20 cellular contexts compared by ENCODE assay signal in the genomic region with DNA sequence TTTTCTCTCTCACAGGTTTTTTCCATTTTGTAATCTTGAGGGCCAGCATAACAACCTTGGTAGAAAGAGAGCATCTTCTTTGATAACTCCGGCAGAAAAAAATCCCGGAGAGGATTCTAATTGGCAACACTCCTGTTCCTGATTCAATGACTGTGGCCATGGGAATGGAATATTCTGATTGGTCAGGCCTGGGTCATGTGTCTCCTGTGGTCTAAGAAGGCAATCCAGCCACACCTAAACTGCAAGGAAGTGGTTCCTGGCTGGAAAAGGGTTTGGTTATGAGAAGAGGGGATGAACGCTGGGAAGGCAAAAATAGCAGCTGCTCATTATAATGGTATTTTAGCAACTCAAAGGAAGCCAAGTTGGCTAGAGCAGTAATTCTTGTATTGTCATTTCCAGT. TPM values are rescaled to one million over a fixed set of nuclear protein-coding genes. Genes with fewer than 3 reads are reported as not detected.
DNase-seq lines count a peak whose midpoint lies in the region; ATAC-seq and TF ChIP-seq lines count a peak whose summit lies in the region.
"Had no signal": no experiment of that assay in that cellular context is flagged by ENCODE, and none has a peak within 500 bp of the region (broad histone marks: within the 10 kb centered on the region; RNA-seq: fewer than 3 reads in every experiment).

No MANE protein-coding gene starts in this region.

- no peak overlapping the region for H3K4me3 ChIP-seq in SJCRH30
- no peak overlapping the region for H3K4me3 ChIP-seq in osteoblast (ENCODE audit: insufficient read depth, low read length)
- H3K4me3 ChIP-seq: BLaER1 treated with 17β-estradiol and CSF1 and Interleukin-3, amounts not matched to agents 10 nM and 100 nM; ovary; PC-9 had no signal

- ATAC-seq in GM18517 (IDR thresholded peaks at IDR 0.05; ENCODE audit: unreplicated experiment) (no peak), GM19035 (IDR thresholded peaks at IDR 0.05; ENCODE audit: unreplicated experiment) (no peak)
- ATAC-seq: HCT116 had no signal

- peak overlapping the region; percentile 20 for H3K4me2 ChIP-seq in osteoblast (ENCODE audit: insufficient read depth, low read length)
- H3K4me2 ChIP-seq: BLaER1 treated with 17β-estradiol and CSF1 and Interleukin-3, amounts not matched to agents 10 nM and 100 nM; PC-9 had no signal

- H3K79me2 ChIP-seq in osteoblast (ENCODE audit: insufficient read depth, low read length) = no peaks in the 10 kb centered on the region

- H4K20me1 ChIP-seq in osteoblast (ENCODE audit: insufficient read depth, low read length) = no peaks in the 10 kb centered on the region
- H4K20me1 ChIP-seq: BLaER1 treated with 17β-estradiol and CSF1 and Interleukin-3, amounts not matched to agents 10 nM and 100 nM had no signal

- no peak for TF ChIP-seq CTCF in osteoblast (IDR thresholded peaks at IDR 0.05; ENCODE audit: extremely low read depth, low read depth, low read length)

- DNase-seq in GM04504 (ENCODE audit: low read depth) (peak; percentile 47), SJCRH30 (peak; percentile 15 to 26), fibroblast of peridontal ligament (ENCODE audit: extremely low read depth) (peak; percentile 82), osteoblast (ENCODE audit: insufficient read length, low spot score, missing footprints) (peak; percentile 84), NK-92 (lab: John Stamatoyannopoulos, UW; ENCODE audit: unreplicated experiment) (no peak), COR-L47 (lab: John Stamatoyannopoulos, UW) (no peak)
- DNase-seq: DMS153; effector CD8-positive, alpha-beta T cell; Kasumi-1; kidney; NCI-H1694 treated with DMSO at 0.1 percent for 48 hours; NCI-H524 treated with DMSO at 0.1 percent for 48 hours; ovary; PC-9; stimulated activated CD4-positive, alpha-beta T cell treated with anti-CD3 and anti-CD28 coated beads, Interleukin-12 subunit alpha, Interleukin-12 subunit beta, amount 100 ng/mL, for 4 hours; WERI-Rb-1 had no signal

- no peaks in the 10 kb centered on the region for H3K9me3 ChIP-seq in SJCRH30 (replicated peaks)
- no peaks in the 10 kb centered on the region for H3K9me3 ChIP-seq in osteoblast (ENCODE audit: low read depth, low read length)
- H3K9me3 ChIP-seq: BLaER1 treated with 17β-estradiol and CSF1 and Interleukin-3, amounts not matched to agents 10 nM and 100 nM; ovary had no signal

- H3K27me3 ChIP-seq in SJCRH30 = no peaks in the 10 kb centered on the region
- no peaks in the 10 kb centered on the region for H3K27me3 ChIP-seq in osteoblast (ENCODE audit: insufficient read depth, low read length)
- H3K27me3 ChIP-seq: BLaER1 treated with 17β-estradiol and CSF1 and Interleukin-3, amounts not matched to agents 10 nM and 100 nM; ovary had no signal

- no peak overlapping the region for H3K27ac ChIP-seq in SJCRH30
- peak overlapping the region; percentile 57 for H3K27ac ChIP-seq in osteoblast (ENCODE audit: low read depth, low read length)
- H3K27ac ChIP-seq: BLaER1 treated with 17β-estradiol and CSF1 and Interleukin-3, amounts not matched to agents 10 nM and 100 nM; ovary; PC-9; WERI-Rb-1 had no signal

- H3K4me1 ChIP-seq in SJCRH30 (no peaks in the 10 kb centered on the region), osteoblast (ENCODE audit: insufficient read depth, low read length) (peaks cover 5% of the 10 kb centered on the region)
- H3K4me1 ChIP-seq: BLaER1 treated with 17β-estradiol and CSF1 and Interleukin-3, amounts not matched to agents 10 nM and 100 nM had no signal

- peak overlapping the region; percentile 49 for H2AFZ ChIP-seq in osteoblast (ENCODE audit: low read length)
- H2AFZ ChIP-seq: PC-9 had no signal

- H3K36me3 ChIP-seq in SJCRH30 (0 out of 2 replicates have a peak, but pooled peaks cover 3% of the 10 kb centered on the region), osteoblast (ENCODE audit: insufficient read depth, low read length) (no peaks in the 10 kb centered on the region)
- H3K36me3 ChIP-seq: BLaER1 treated with 17β-estradiol and CSF1 and Interleukin-3, amounts not matched to agents 10 nM and 100 nM; ovary; WERI-Rb-1 had no signal

RNA-seq across cellular contexts. Expression of a gene that starts 24.8 kb away (rescaled TPM):
- total RNA-seq in SJCRH30 (2014; rRNA removed; shearing (Covaris generic)) = 153 and 197 TPM in 2 replicates
- 148 and 152 TPM in 2 replicates for total RNA-seq in osteoblast

Comparison
In these comparisons a context has a peak if more than half of its experiments do, and no peak if none do; other contexts are left out.
1. DNase-seq: peak in GM04504 (single experiment), SJCRH30 (2 of 2), fibroblast of peridontal ligament (single experiment) and osteoblast (single experiment); none in NK-92 (single experiment) and COR-L47 (single experiment).